25 cellular contexts compared by ENCODE assay signal in genomic region chr2:186946896-186947467, GRCh38.
"Had no signal": no experiment of that assay in that cellular context is flagged by ENCODE, and none has a peak within 500 bp of the region (broad histone marks: within the 10 kb centered on the region; RNA-seq: fewer than 3 reads in every experiment).

No MANE protein-coding gene starts in this region.

- H3K27ac Mint-ChIP-seq: activated naive CD4-positive, alpha-beta T cell treated with anti-CD3 and anti-CD28 coated beads, Interleukin-2, amount 50 U/mL, for 72 hours; activated T-cell treated with anti-CD3 and anti-CD28 coated beads, Interleukin-2, amount 50 U/mL, for 24 hours; activated T-helper 17 cell treated with anti-CD3 and anti-CD28 coated beads, Interleukin-2, amount 50 U/mL, for 72 hours; brain; dendritic cell treated with granulocyte-macrophage colony-stimulating factor and Interleukin-4, amounts not matched to agents 40 ng/mL and 50 ng/mL, for 4 days; nephron progenitor cell; stimulated activated effector memory CD8-positive, alpha-beta T cell treated with anti-CD3 and anti-CD28 coated beads, Interleukin-12 subunit alpha, Interleukin-12 subunit beta, amount 100 ng/mL, for 72 hours had no signal

- H3K27ac ChIP-seq: heart right ventricle, right lobe of liver, skin epidermis, stomach, transverse colon, WERI-Rb-1 had no signal

- ATAC-seq: activated naive CD4-positive, alpha-beta T cell treated with anti-CD3 and anti-CD28 coated beads, Interleukin-2, amount 50 U/mL, for 72 hours; activated T-helper 17 cell treated with anti-CD3 and anti-CD28 coated beads, Interleukin-2, amount 50 U/mL, for 72 hours; heart right ventricle; left colon; mucosa of descending colon; right lobe of liver; stimulated activated effector memory CD8-positive, alpha-beta T cell treated with anti-CD3 and anti-CD28 coated beads, Interleukin-12 subunit alpha, Interleukin-12 subunit beta, amount 100 ng/mL, for 72 hours had no signal

- H3K9me3 Mint-ChIP-seq: activated naive CD4-positive, alpha-beta T cell treated with anti-CD3 and anti-CD28 coated beads, Interleukin-2, amount 50 U/mL, for 72 hours; activated T-cell treated with anti-CD3 and anti-CD28 coated beads, Interleukin-2, amount 50 U/mL, for 24 hours; activated T-helper 17 cell treated with anti-CD3 and anti-CD28 coated beads, Interleukin-2, amount 50 U/mL, for 72 hours; dendritic cell treated with granulocyte-macrophage colony-stimulating factor and Interleukin-4, amounts not matched to agents 40 ng/mL and 50 ng/mL, for 4 days; nephron progenitor cell; stimulated activated effector memory CD8-positive, alpha-beta T cell treated with anti-CD3 and anti-CD28 coated beads, Interleukin-12 subunit alpha, Interleukin-12 subunit beta, amount 100 ng/mL, for 72 hours had no signal

- H3K36me3 Mint-ChIP-seq: activated naive CD4-positive, alpha-beta T cell treated with anti-CD3 and anti-CD28 coated beads, Interleukin-2, amount 50 U/mL, for 72 hours; brain; stimulated activated effector memory CD8-positive, alpha-beta T cell treated with anti-CD3 and anti-CD28 coated beads, Interleukin-12 subunit alpha, Interleukin-12 subunit beta, amount 100 ng/mL, for 72 hours had no signal

- H3K36me3 ChIP-seq: heart right ventricle, right lobe of liver, stomach, transverse colon, WERI-Rb-1 had no signal

- H3K27me3 Mint-ChIP-seq: activated T-cell treated with anti-CD3 and anti-CD28 coated beads, Interleukin-2, amount 50 U/mL, for 24 hours; activated T-helper 17 cell treated with anti-CD3 and anti-CD28 coated beads, Interleukin-2, amount 50 U/mL, for 72 hours; brain; dendritic cell treated with granulocyte-macrophage colony-stimulating factor and Interleukin-4, amounts not matched to agents 40 ng/mL and 50 ng/mL, for 4 days had no signal

- H3K4me3 Mint-ChIP-seq: activated T-cell treated with anti-CD3 and anti-CD28 coated beads, Interleukin-2, amount 50 U/mL, for 24 hours; activated T-helper 17 cell treated with anti-CD3 and anti-CD28 coated beads, Interleukin-2, amount 50 U/mL, for 72 hours; brain; dendritic cell treated with granulocyte-macrophage colony-stimulating factor and Interleukin-4, amounts not matched to agents 40 ng/mL and 50 ng/mL, for 4 days; nephron progenitor cell; stimulated activated effector memory CD8-positive, alpha-beta T cell treated with anti-CD3 and anti-CD28 coated beads, Interleukin-12 subunit alpha, Interleukin-12 subunit beta, amount 100 ng/mL, for 72 hours had no signal

- H3K4me1 Mint-ChIP-seq: activated T-helper 17 cell treated with anti-CD3 and anti-CD28 coated beads, Interleukin-2, amount 50 U/mL, for 72 hours; brain; nephron progenitor cell; stimulated activated effector memory CD8-positive, alpha-beta T cell treated with anti-CD3 and anti-CD28 coated beads, Interleukin-12 subunit alpha, Interleukin-12 subunit beta, amount 100 ng/mL, for 72 hours had no signal

- H3K4me3 ChIP-seq: heart right ventricle, mucosa of descending colon, right lobe of liver, skin epidermis, stomach, transverse colon had no signal

- H3K27me3 ChIP-seq: heart right ventricle, right lobe of liver, stomach, transverse colon had no signal

- H3K4me1 ChIP-seq: right lobe of liver, transverse colon had no signal

- DNase-seq: activated CD4-positive, alpha-beta T cell treated with anti-CD3 and anti-CD28 coated beads for 1 hour; activated CD8-positive, alpha-beta memory T cell treated with anti-CD3 and anti-CD28 coated beads for 24 hours; activated CD8-positive, alpha-beta memory T cell treated with anti-CD3 and anti-CD28 coated beads, Interleukin-2, amount 50 U/mL, for 4 hours; activated T-cell treated with anti-CD3 and anti-CD28 coated beads, Interleukin-2, amount 50 U/mL, for 24 hours; aorta; caudate nucleus; effector CD4-positive, alpha-beta T cell; heart right ventricle; islet precursor cell; left colon; mesenchymal stem cell; mucosa of descending colon; nephron progenitor cell; nucleus accumbens; right lobe of liver; stimulated activated CD4-positive, alpha-beta T cell treated with anti-CD3 and anti-CD28 coated beads, Interleukin-1b, Interleukin-23, amount 100 ng/mL, for 48 hours; stomach; transverse colon; WERI-Rb-1 had no signal
